In genomic region chr6:7138921-7139358, GRCh38 we compare ENCODE assay signal across 10 cellular contexts. TPM values are rescaled to one million over a fixed set of nuclear protein-coding genes. Genes with fewer than 3 reads are reported as not detected.
A peak's percentile ranks its signal among the peaks of the same experiment; 100 is the strongest.
DNase-seq lines count a peak whose midpoint lies in the region; ATAC-seq and TF ChIP-seq lines count a peak whose summit lies in the region.
"Had no signal": no experiment of that assay in that cellular context is flagged by ENCODE, and none has a peak within 500 bp of the region (broad histone marks: within the 10 kb centered on the region; RNA-seq: fewer than 3 reads in every experiment).

No MANE protein-coding gene starts in this region.

- CTCF ChIA-PET in activated CD4-positive, alpha-beta T cell treated with anti-CD3 and anti-CD28 coated beads for 36 hours (lab: Charles Lee): interaction anchor here (0.8 to 1.7 kb wide), 5 partner anchors 8 to 27 kb away, joined by 3 to 8 read pairs (median 5); no protein-coding TSS in a partner anchor

- TF ChIP-seq CTCF in cardiac muscle cell (IDR thresholded peaks at IDR 0.05; ENCODE audit: low read depth, low read length) (no peak), dorsolateral prefrontal cortex (IDR thresholded peaks at IDR 0.05 in 54 of 56, conservative IDR thresholded peaks at IDR 0.05 in 2 of 56; ENCODE audit: low read depth in 1 of 56, partially characterized antibody in 56 of 56) (no peak)

- H3K4me1 ChIP-seq in cardiac muscle cell (ENCODE audit: low read depth): peaks cover 69% of the 10 kb centered on the region

- H3K27me3 ChIP-seq in cardiac muscle cell (no peaks in the 10 kb centered on the region), dorsolateral prefrontal cortex (no peaks in the 10 kb centered on the region)
- H3K27me3 ChIP-seq: BLaER1 had no signal

- peak overlapping the region; percentile 97 for H3K27ac Mint-ChIP-seq in activated CD4-positive, alpha-beta T cell treated with anti-CD3 and anti-CD28 coated beads for 36 hours
- peak overlapping the region; percentile 24 for H3K27ac Mint-ChIP-seq in T-helper 1 cell treated with Interleukin-12 subunit alpha and Interleukin-12 subunit beta and Interleukin-4 antibody, amounts not matched to agents 30 μg/mL and 1 μg/mL, for 36 hours
- H3K27ac Mint-ChIP-seq in stimulated activated memory B cell treated with anti-CD40 and anti-IgM and Interleukin-4, amounts not matched to agents 10 μg/mL and 1 μg/mL and 100 μg/mL, for 72 hours: peak overlapping the region; percentile 97

- H3K4me3 Mint-ChIP-seq in activated CD4-positive, alpha-beta T cell treated with anti-CD3 and anti-CD28 coated beads for 36 hours: peak overlapping the region; percentile 17
- H3K4me3 Mint-ChIP-seq in T-helper 1 cell treated with Interleukin-12 subunit alpha and Interleukin-12 subunit beta and Interleukin-4 antibody, amounts not matched to agents 30 μg/mL and 1 μg/mL, for 36 hours: peak overlapping the region; percentile 15
- no peak overlapping the region for H3K4me3 Mint-ChIP-seq in stimulated activated memory B cell treated with anti-CD40 and anti-IgM and Interleukin-4, amounts not matched to agents 10 μg/mL and 1 μg/mL and 100 μg/mL, for 72 hours

- no peaks in the 10 kb centered on the region for H3K36me3 Mint-ChIP-seq in activated CD4-positive, alpha-beta T cell treated with anti-CD3 and anti-CD28 coated beads for 36 hours (ENCODE audit: low read depth)
- H3K36me3 Mint-ChIP-seq in T-helper 1 cell treated with Interleukin-12 subunit alpha and Interleukin-12 subunit beta and Interleukin-4 antibody, amounts not matched to agents 30 μg/mL and 1 μg/mL, for 36 hours (ENCODE audit: low read depth): no peaks in the 10 kb centered on the region
- no peaks in the 10 kb centered on the region for H3K36me3 Mint-ChIP-seq in stimulated activated memory B cell treated with anti-CD40 and anti-IgM and Interleukin-4, amounts not matched to agents 10 μg/mL and 1 μg/mL and 100 μg/mL, for 72 hours

- intact Hi-C loops in activated CD4-positive, alpha-beta T cell treated with anti-CD3 and anti-CD28 coated beads for 36 hours (cut with DNase I, micrococcal nuclease): loop anchor here (1.0 to 10.0 kb wide), 4 partner anchors 9 to 456 kb away; partner anchors contain the start of gene SNRNP48 (in 1 of the 2)
- intact Hi-C loops in dorsolateral prefrontal cortex (cut with DNase I): no loop called here

- H3K9me3 Mint-ChIP-seq in activated CD4-positive, alpha-beta T cell treated with anti-CD3 and anti-CD28 coated beads for 36 hours (ENCODE audit: low read depth): no peaks in the 10 kb centered on the region
- H3K9me3 Mint-ChIP-seq in T-helper 1 cell treated with Interleukin-12 subunit alpha and Interleukin-12 subunit beta and Interleukin-4 antibody, amounts not matched to agents 30 μg/mL and 1 μg/mL, for 36 hours: no peaks in the 10 kb centered on the region
- no peaks in the 10 kb centered on the region for H3K9me3 Mint-ChIP-seq in stimulated activated memory B cell treated with anti-CD40 and anti-IgM and Interleukin-4, amounts not matched to agents 10 μg/mL and 1 μg/mL and 100 μg/mL, for 72 hours

- H3K36me3 ChIP-seq in cardiac muscle cell: no peaks in the 10 kb centered on the region

- peak; percentile 43 for ATAC-seq in activated CD4-positive, alpha-beta T cell treated with anti-CD3 and anti-CD28 coated beads for 36 hours
- no peak for ATAC-seq in stimulated activated memory B cell treated with anti-CD40 and anti-IgM and Interleukin-4, amounts not matched to agents 10 μg/mL and 1 μg/mL and 100 μg/mL, for 72 hours
- no peak for ATAC-seq in GM18520 (IDR thresholded peaks at IDR 0.05; ENCODE audit: unreplicated experiment)

- peaks cover 83% of the 10 kb centered on the region for H3K4me1 Mint-ChIP-seq in activated CD4-positive, alpha-beta T cell treated with anti-CD3 and anti-CD28 coated beads for 36 hours
- H3K4me1 Mint-ChIP-seq in T-helper 1 cell treated with Interleukin-12 subunit alpha and Interleukin-12 subunit beta and Interleukin-4 antibody, amounts not matched to agents 30 μg/mL and 1 μg/mL, for 36 hours (ENCODE audit: low read depth): peaks cover 47% of the 10 kb centered on the region
- H3K4me1 Mint-ChIP-seq in stimulated activated memory B cell treated with anti-CD40 and anti-IgM and Interleukin-4, amounts not matched to agents 10 μg/mL and 1 μg/mL and 100 μg/mL, for 72 hours: peaks cover 73% of the 10 kb centered on the region

- H3K9me3 ChIP-seq in cardiac muscle cell (ENCODE audit: low read depth): no peaks in the 10 kb centered on the region
- H3K9me3 ChIP-seq: BLaER1 had no signal

- H3K27ac ChIP-seq in cardiac muscle cell (peak overlapping the region; percentile 82), dorsolateral prefrontal cortex (peak overlapping the region in 20 of 59 donors; percentile 5 to 78 (median 48))

- H3K4me3 ChIP-seq in cardiac muscle cell (no peak overlapping the region), dorsolateral prefrontal cortex (no peak overlapping the region)
- H3K4me3 ChIP-seq: BLaER1, PC-9 had no signal

- POLR2A ChIA-PET in activated CD4-positive, alpha-beta T cell treated with anti-CD3 and anti-CD28 coated beads for 36 hours (lab: Charles Lee): interaction anchor here (1.8 kb wide), 1 partner anchor 26 kb away, joined by 8 read pairs; no protein-coding TSS in a partner anchor

- DNase-seq in activated CD4-positive, alpha-beta T cell treated with anti-CD3 and anti-CD28 coated beads for 36 hours: peak; percentile 72
- DNase-seq in activated CD4-positive, alpha-beta T cell treated with anti-CD3 and anti-CD28 coated beads for 1 hour: no peak
- no peak for DNase-seq in cardiac muscle cell (ENCODE audit: low read depth in 1 of 2, low spot score in 1 of 2)
- DNase-seq in dorsolateral prefrontal cortex: no peak
- no peak for DNase-seq in DMS114 treated with DMSO at 0.1 percent for 48 hours (lab: John Stamatoyannopoulos, UW; ENCODE audit: unreplicated experiment)

- no peaks in the 10 kb centered on the region for H3K27me3 Mint-ChIP-seq in activated CD4-positive, alpha-beta T cell treated with anti-CD3 and anti-CD28 coated beads for 36 hours
- no peaks in the 10 kb centered on the region for H3K27me3 Mint-ChIP-seq in T-helper 1 cell treated with Interleukin-12 subunit alpha and Interleukin-12 subunit beta and Interleukin-4 antibody, amounts not matched to agents 30 μg/mL and 1 μg/mL, for 36 hours (ENCODE audit: low read depth)
- no peaks in the 10 kb centered on the region for H3K27me3 Mint-ChIP-seq in stimulated activated memory B cell treated with anti-CD40 and anti-IgM and Interleukin-4, amounts not matched to agents 10 μg/mL and 1 μg/mL and 100 μg/mL, for 72 hours

RNA-seq across cellular contexts. Expression of gene RREB1, which starts 31.2 kb away (rescaled TPM):
- total RNA-seq in activated CD4-positive, alpha-beta T cell treated with anti-CD3 and anti-CD28 coated beads for 36 hours: 10 to 100 TPM; 14.7 to 18.1 TPM
- total RNA-seq in cardiac muscle cell (30.5 and 55.3 TPM in 2 replicates), dorsolateral prefrontal cortex (10 to 100 TPM in 27 of 120 experiments, 1 to 10 TPM in 93; 3.4 to 21.0 (median 7.6) TPM)
- polyA plus RNA-seq in cardiac muscle cell: 15.4 and 22.1 TPM in 2 replicates

Comparison
In these comparisons a context has a peak if more than half of its experiments do, and no peak if none do; other contexts are left out.
1. H3K27ac Mint-ChIP-seq: peak in every context shown above with its lines; median percentile 97 in activated CD4-positive, alpha-beta T cell treated with anti-CD3 and anti-CD28 coated beads for 36 hours; 97 in stimulated activated memory B cell treated with anti-CD40 and anti-IgM and Interleukin-4, amounts not matched to agents 10 μg/mL and 1 μg/mL and 100 μg/mL, for 72 hours; 24 in T-helper 1 cell treated with Interleukin-12 subunit alpha and Interleukin-12 subunit beta and Interleukin-4 antibody, amounts not matched to agents 30 μg/mL and 1 μg/mL, for 36 hours.
2. intact Hi-C loops: an anchor here in activated CD4-positive, alpha-beta T cell treated with anti-CD3 and anti-CD28 coated beads for 36 hours (1.0 to 10.0 kb wide); none called in dorsolateral prefrontal cortex.